8 cellular contexts compared by ENCODE assay signal in genomic region chr12:11653215-11653753, GRCh38. TPM values are rescaled to one million over a fixed set of nuclear protein-coding genes. Genes with fewer than 3 reads are reported as not detected.
A peak's percentile ranks its signal among the peaks of the same experiment; 100 is the strongest.
DNase-seq lines count a peak whose midpoint lies in the region; ATAC-seq and TF ChIP-seq lines count a peak whose summit lies in the region.

No MANE protein-coding gene starts in this region.

- no peaks in the 10 kb centered on the region for H3K36me3 ChIP-seq in sigmoid colon

- no peak for TF ChIP-seq POLR2A in sigmoid colon (IDR thresholded peaks at IDR 0.05)

- TF ChIP-seq EP300 in sigmoid colon (IDR thresholded peaks at IDR 0.05), result no peak

- intact Hi-C loops in sigmoid colon (cut with DNase I), result loop anchor here (2.0 to 5.0 kb wide), 5 partner anchors 42 to 379 kb away; no protein-coding TSS in a partner anchor
- intact Hi-C loops in head of caudate nucleus (cut with DNase I), result loop anchor here (10.0 kb wide), 1 partner anchor 162 kb away; no protein-coding TSS in a partner anchor

- peaks cover 0 to 59% (median 53%) of the 10 kb centered on the region in 4 donors for H3K4me1 ChIP-seq in sigmoid colon

- ATAC-seq in effector memory CD8-positive, alpha-beta T cell (replicated peaks), result peak; percentile 31

- H3K9me3 Mint-ChIP-seq in effector memory CD8-positive, alpha-beta T cell, result no peaks in the 10 kb centered on the region

- H3K4me3 ChIP-seq in sigmoid colon, result peak overlapping the region in 3 of 4 donors; percentile 81 to 91 (median 85)

- H3K27ac Mint-ChIP-seq in effector memory CD8-positive, alpha-beta T cell, result peak overlapping the region; percentile 94 to 98

- no peaks in the 10 kb centered on the region for H3K27me3 Mint-ChIP-seq in effector memory CD8-positive, alpha-beta T cell

- H3K27me3 ChIP-seq in sigmoid colon, result no peaks in the 10 kb centered on the region

- H3K9me3 ChIP-seq in sigmoid colon, result no peaks in the 10 kb centered on the region

- peaks cover 36 to 42% of the 10 kb centered on the region in 2 donors for H3K4me1 Mint-ChIP-seq in effector memory CD8-positive, alpha-beta T cell (ENCODE audit: low read depth in 2 of 2)

- TF ChIP-seq CTCF in sigmoid colon (IDR thresholded peaks at IDR 0.05), result no peak

- peak overlapping the region; percentile 94 to 95 for H3K4me3 Mint-ChIP-seq in effector memory CD8-positive, alpha-beta T cell

- DNase-seq in activated T-cell treated with anti-CD3 and anti-CD28 coated beads for 48 hours (ENCODE audit: low read depth) (peak; percentile 48), activated T-cell treated with anti-CD3 and anti-CD28 coated beads for 4 hours (no peak), T-helper 2 cell (peak in 3 of 5 experiments; percentile 14 to 78 (median 19)), sigmoid colon (no peak), amniotic stem cell (lab: John Stamatoyannopoulos, UW) (no peak), head of caudate nucleus (no peak), NCI-H345 treated with DMSO at 0.1 percent for 48 hours (lab: John Stamatoyannopoulos, UW; ENCODE audit: unreplicated experiment) (no peak)
- DNase-seq in effector memory CD8-positive, alpha-beta T cell, result peak; percentile 5 to 21 (median 10)

- H3K27ac ChIP-seq in sigmoid colon, result peak overlapping the region; percentile 97 to 99 (median 98)

- H3K36me3 Mint-ChIP-seq in effector memory CD8-positive, alpha-beta T cell (ENCODE audit: insufficient read depth), result peaks cover 21% of the 10 kb centered on the region

- WGBS in sigmoid colon, 2 donors, result 37 to 63% methylated on average over 7 of the region's 7 CpGs

RNA-seq across cellular contexts. Expression of gene ETV6, which starts 3.8 kb away (rescaled TPM):
- total RNA-seq in sigmoid colon, result 10 to 100 TPM; 15.7 to 35.2 (median 23.6) TPM
- polyA plus RNA-seq in sigmoid colon, result 10 to 100 TPM in 2 of 3 donors, 1 to 10 TPM in 1; 8.4 to 17.3 (median 13.4) TPM

Comparison
In these comparisons a context has a peak if more than half of its experiments do, and no peak if none do; other contexts are left out.
1. DNase-seq: peak in activated T-cell treated with anti-CD3 and anti-CD28 coated beads for 48 hours (single experiment), T-helper 2 cell (3 of 5) and effector memory CD8-positive, alpha-beta T cell (3 of 3); none in activated T-cell treated with anti-CD3 and anti-CD28 coated beads for 4 hours (single experiment), sigmoid colon (single experiment), amniotic stem cell (single experiment), head of caudate nucleus (0 of 42) and NCI-H345 treated with DMSO at 0.1 percent for 48 hours (single experiment).